21 cellular contexts compared by ENCODE assay signal in genomic region chr7:110084177-110084807, GRCh38.
DNase-seq lines count a peak whose midpoint lies in the region; ATAC-seq and TF ChIP-seq lines count a peak whose summit lies in the region.
"Had no signal": no experiment of that assay in that cellular context is flagged by ENCODE, and none has a peak within 500 bp of the region (broad histone marks: within the 10 kb centered on the region; RNA-seq: fewer than 3 reads in every experiment).

No MANE protein-coding gene starts in this region.

- peaks cover 0 to 16% (median 4%) of the 10 kb centered on the region in 4 donors for H3K4me1 ChIP-seq in right lobe of liver
- H3K4me1 ChIP-seq in lower lobe of right lung = no peaks in the 10 kb centered on the region

- H3K27me3 ChIP-seq in dorsolateral prefrontal cortex (no peaks in the 10 kb centered on the region), right lobe of liver (no peaks in the 10 kb centered on the region), lower lobe of right lung (ENCODE audit: low read depth) (no peaks in the 10 kb centered on the region)

- ATAC-seq in right lobe of liver (peak; percentile 96 to 99 (median 98)), lower lobe of right lung (no peak)

- peak; percentile 21 for TF ChIP-seq POLR2A in right lobe of liver (IDR thresholded peaks at IDR 0.05)

- intact Hi-C loops in dorsolateral prefrontal cortex (cut with DNase I) (no loop called here), right lobe of liver (cut with DNase I) (no loop called here), lower lobe of right lung (cut with DNase I) (no loop called here)

- H3K4me3 ChIP-seq in dorsolateral prefrontal cortex = no peak overlapping the region
- H3K4me3 ChIP-seq in right lobe of liver = no peak overlapping the region
- no peak overlapping the region for H3K4me3 ChIP-seq in lower lobe of right lung
- H3K4me3 ChIP-seq: GM23248 had no signal

- DNase-seq in NCI-H524 (lab: John Stamatoyannopoulos, UW) (peak; percentile 46 to 77), NCI-H524 treated with DMSO at 0.1 percent for 48 hours (lab: John Stamatoyannopoulos, UW) (no peak), dorsolateral prefrontal cortex (peak in 9 of 10 donors; percentile 3 to 73 (median 44)), right lobe of liver (peak in 1 of 3 donors; percentile 64), Kasumi-1 (lab: John Stamatoyannopoulos, UW) (no peak), NCI-H2171 (lab: John Stamatoyannopoulos, UW) (no peak), lower lobe of right lung (no peak), cerebellum (ENCODE audit: low spot score) (no peak)
- DNase-seq: 8988T; CD4-positive, CD25-positive, alpha-beta regulatory T cell; COR-L47; DMS153; GDM1; GM23248; HCEC 1CT; KG1; MV-4-11; NCI-H1417 treated with DMSO at 0.1 percent for 48 hours; NCI-H2029 treated with DMSO at 0.1 percent for 48 hours; NCI-H774; SHP77 had no signal

- H3K36me3 ChIP-seq in right lobe of liver = no peaks in the 10 kb centered on the region
- H3K36me3 ChIP-seq in lower lobe of right lung = no peaks in the 10 kb centered on the region

- H3K9me3 ChIP-seq in right lobe of liver (no peaks in the 10 kb centered on the region), lower lobe of right lung (peaks cover 5% of the 10 kb centered on the region)

- peak overlapping the region in 42 of 59 donors; percentile 16 to 87 (median 60) for H3K27ac ChIP-seq in dorsolateral prefrontal cortex
- peak overlapping the region in 2 of 3 donors; percentile 49 to 56 for H3K27ac ChIP-seq in right lobe of liver
- H3K27ac ChIP-seq in lower lobe of right lung = no peak overlapping the region
- H3K27ac ChIP-seq: GM23248 had no signal

- 57% methylated on average over 5 of the region's 5 CpGs for WGBS in right lobe of liver (ENCODE audit: insufficient coverage, low coverage, low lambda C conversion rate, missing lambda C conversion rate)

- no peak for TF ChIP-seq CTCF in dorsolateral prefrontal cortex (IDR thresholded peaks at IDR 0.05 in 54 of 56, conservative IDR thresholded peaks at IDR 0.05 in 2 of 56; ENCODE audit: low read depth in 1 of 56, partially characterized antibody in 56 of 56)
- no peak for TF ChIP-seq CTCF in right lobe of liver (IDR thresholded peaks at IDR 0.05)
- no peak for TF ChIP-seq CTCF in lower lobe of right lung (IDR thresholded peaks at IDR 0.05)

Comparison
In these comparisons a context has a peak if more than half of its experiments do, and no peak if none do; other contexts are left out.
1. DNase-seq: peak in NCI-H524 (2 of 2) and dorsolateral prefrontal cortex (9 of 10); none in NCI-H524 treated with DMSO at 0.1 percent for 48 hours (single experiment), Kasumi-1 (0 of 2), NCI-H2171 (single experiment), lower lobe of right lung (single experiment) and cerebellum (single experiment).
2. ATAC-seq: peak in right lobe of liver (4 of 4); none in lower lobe of right lung (0 of 2).